Comparison of ENCODE assay signal across 12 cellular contexts in genomic region chr14:88233915-88234314, GRCh38.
DNase-seq lines count a peak whose midpoint lies in the region; ATAC-seq and TF ChIP-seq lines count a peak whose summit lies in the region.
"Had no signal": no experiment of that assay in that cellular context is flagged by ENCODE, and none has a peak within 500 bp of the region (broad histone marks: within the 10 kb centered on the region; RNA-seq: fewer than 3 reads in every experiment).

No MANE protein-coding gene starts in this region.

- H3K27ac Mint-ChIP-seq in activated CD4-positive, alpha-beta T cell treated with anti-CD3 and anti-CD28 coated beads, Interleukin-2, amount 10 ng/mL, durations not matched to agents 24 days and 14 days: no peak overlapping the region
- H3K27ac Mint-ChIP-seq in activated CD8-positive, alpha-beta T cell treated with anti-CD3 and anti-CD28 coated beads for 36 hours: no peak overlapping the region
- H3K27ac Mint-ChIP-seq in neural progenitor cell: peak overlapping the region; percentile 57
- no peak overlapping the region for H3K27ac Mint-ChIP-seq in activated naive CD8-positive, alpha-beta T cell treated with anti-CD3 and anti-CD28 coated beads for 36 hours
- H3K27ac Mint-ChIP-seq: activated B cell treated with CpG ODN at 0.5 μM for 24 hours, IgD-negative memory B cell had no signal

- H3K4me1 Mint-ChIP-seq in activated CD4-positive, alpha-beta T cell treated with anti-CD3 and anti-CD28 coated beads, Interleukin-2, amount 10 ng/mL, durations not matched to agents 24 days and 14 days: no peaks in the 10 kb centered on the region
- H3K4me1 Mint-ChIP-seq in activated CD8-positive, alpha-beta T cell treated with anti-CD3 and anti-CD28 coated beads for 36 hours (ENCODE audit: low read depth): no peaks in the 10 kb centered on the region
- H3K4me1 Mint-ChIP-seq in neural progenitor cell: peaks cover 30% of the 10 kb centered on the region
- H3K4me1 Mint-ChIP-seq in activated naive CD8-positive, alpha-beta T cell treated with anti-CD3 and anti-CD28 coated beads for 36 hours: peaks cover 2% of the 10 kb centered on the region
- H3K4me1 Mint-ChIP-seq: activated B cell treated with CpG ODN at 0.5 μM for 24 hours, IgD-negative memory B cell had no signal

- no peaks in the 10 kb centered on the region for H3K9me3 ChIP-seq in neural progenitor cell (ENCODE audit: low read depth)

- no peaks in the 10 kb centered on the region for H3K27me3 ChIP-seq in neural progenitor cell

- no peak overlapping the region for H3K27ac ChIP-seq in neural progenitor cell

- H4K20me1 ChIP-seq in neural progenitor cell (ENCODE audit: low read depth): no peaks in the 10 kb centered on the region

- no peak overlapping the region for H3K4me2 ChIP-seq in neural progenitor cell

- no peaks in the 10 kb centered on the region for H3K36me3 Mint-ChIP-seq in activated CD4-positive, alpha-beta T cell treated with anti-CD3 and anti-CD28 coated beads, Interleukin-2, amount 10 ng/mL, durations not matched to agents 24 days and 14 days (ENCODE audit: low read depth)
- no peaks in the 10 kb centered on the region for H3K36me3 Mint-ChIP-seq in activated CD8-positive, alpha-beta T cell treated with anti-CD3 and anti-CD28 coated beads for 36 hours (ENCODE audit: low read depth)
- peaks cover 27% of the 10 kb centered on the region for H3K36me3 Mint-ChIP-seq in neural progenitor cell
- no peaks in the 10 kb centered on the region for H3K36me3 Mint-ChIP-seq in activated naive CD8-positive, alpha-beta T cell treated with anti-CD3 and anti-CD28 coated beads for 36 hours

- H3K9ac ChIP-seq in neural progenitor cell: no peak overlapping the region

- ATAC-seq in activated CD8-positive, alpha-beta T cell treated with anti-CD3 and anti-CD28 coated beads for 36 hours: no peak
- no peak for ATAC-seq in HG02970 (IDR thresholded peaks at IDR 0.05; ENCODE audit: low FRiP score, unreplicated experiment)
- ATAC-seq in HG03439 (IDR thresholded peaks at IDR 0.05; ENCODE audit: unreplicated experiment): no peak
- ATAC-seq: left cardiac atrium had no signal

- CTCF ChIA-PET in activated CD8-positive, alpha-beta T cell treated with anti-CD3 and anti-CD28 coated beads for 36 hours (lab: Charles Lee): interaction anchor here (0.9 to 4.4 kb wide), 3 partner anchors 11 to 288 kb away, joined by 7 to 31 read pairs (median 8); no protein-coding TSS in a partner anchor

- H3K9me3 Mint-ChIP-seq in activated CD4-positive, alpha-beta T cell treated with anti-CD3 and anti-CD28 coated beads, Interleukin-2, amount 10 ng/mL, durations not matched to agents 24 days and 14 days: no peaks in the 10 kb centered on the region
- no peaks in the 10 kb centered on the region for H3K9me3 Mint-ChIP-seq in activated CD8-positive, alpha-beta T cell treated with anti-CD3 and anti-CD28 coated beads for 36 hours
- H3K9me3 Mint-ChIP-seq in neural progenitor cell: peaks cover 13% of the 10 kb centered on the region
- H3K9me3 Mint-ChIP-seq in activated naive CD8-positive, alpha-beta T cell treated with anti-CD3 and anti-CD28 coated beads for 36 hours: peaks cover 7% of the 10 kb centered on the region

- H3K79me2 ChIP-seq in neural progenitor cell (ENCODE audit: low read depth): no peaks in the 10 kb centered on the region

- TF ChIP-seq EP300 in Ishikawa (IDR thresholded peaks at IDR 0.05; ENCODE audit: borderline replicate concordance): no peak

- intact Hi-C loops in activated CD4-positive, alpha-beta T cell treated with anti-CD3 and anti-CD28 coated beads, Interleukin-2, amount 10 ng/mL, durations not matched to agents 24 days and 14 days (cut with micrococcal nuclease): loop anchor here (10.0 kb wide), 1 partner anchor 49 kb away; no protein-coding TSS in a partner anchor
- intact Hi-C loops in activated CD8-positive, alpha-beta T cell treated with anti-CD3 and anti-CD28 coated beads for 36 hours (cut with micrococcal nuclease): loop anchor here (5.0 kb wide), 1 partner anchor 42 kb away; no protein-coding TSS in a partner anchor

- no peak overlapping the region for H3K4me3 ChIP-seq in neural progenitor cell

- H3K36me3 ChIP-seq in neural progenitor cell: no peaks in the 10 kb centered on the region

- TF ChIP-seq CTCF in activated CD8-positive, alpha-beta T cell treated with anti-CD3 and anti-CD28 coated beads for 36 hours (IDR thresholded peaks at IDR 0.05): no peak
- TF ChIP-seq CTCF in neural progenitor cell (IDR thresholded peaks at IDR 0.05): peak; percentile 62

- POLR2A ChIA-PET in activated CD8-positive, alpha-beta T cell treated with anti-CD3 and anti-CD28 coated beads for 36 hours (lab: Charles Lee): no interaction called here

- TF ChIP-seq RAD21 in Ishikawa (IDR thresholded peaks at IDR 0.05; ENCODE audit: low read depth): peak; percentile 30

- H3K4me1 ChIP-seq in neural progenitor cell: peaks cover 22% of the 10 kb centered on the region

- no peak overlapping the region for H2AFZ ChIP-seq in neural progenitor cell (replicated peaks)

- H3F3A ChIP-seq in neural progenitor cell (ENCODE audit: low read depth): peaks cover 13% of the 10 kb centered on the region

- H3K4me3 Mint-ChIP-seq in activated CD4-positive, alpha-beta T cell treated with anti-CD3 and anti-CD28 coated beads, Interleukin-2, amount 10 ng/mL, durations not matched to agents 24 days and 14 days: no peak overlapping the region
- H3K4me3 Mint-ChIP-seq in activated CD8-positive, alpha-beta T cell treated with anti-CD3 and anti-CD28 coated beads for 36 hours: no peak overlapping the region
- H3K4me3 Mint-ChIP-seq in neural progenitor cell: no peak overlapping the region
- no peak overlapping the region for H3K4me3 Mint-ChIP-seq in activated naive CD8-positive, alpha-beta T cell treated with anti-CD3 and anti-CD28 coated beads for 36 hours
- H3K4me3 Mint-ChIP-seq: activated B cell treated with CpG ODN at 0.5 μM for 24 hours, IgD-negative memory B cell had no signal

- peaks cover 7% of the 10 kb centered on the region for H3K27me3 Mint-ChIP-seq in activated CD4-positive, alpha-beta T cell treated with anti-CD3 and anti-CD28 coated beads, Interleukin-2, amount 10 ng/mL, durations not matched to agents 24 days and 14 days
- H3K27me3 Mint-ChIP-seq in activated CD8-positive, alpha-beta T cell treated with anti-CD3 and anti-CD28 coated beads for 36 hours: peaks cover 6% of the 10 kb centered on the region
- H3K27me3 Mint-ChIP-seq in neural progenitor cell (ENCODE audit: insufficient read depth, low read depth): peaks cover 5% of the 10 kb centered on the region
- H3K27me3 Mint-ChIP-seq in activated naive CD8-positive, alpha-beta T cell treated with anti-CD3 and anti-CD28 coated beads for 36 hours: peaks cover 14% of the 10 kb centered on the region

- peak; percentile 57 for DNase-seq in activated CD4-positive, alpha-beta T cell treated with anti-CD3 and anti-CD28 coated beads, Interleukin-2, amount 10 ng/mL, durations not matched to agents 24 days and 14 days
- DNase-seq in activated CD4-positive, alpha-beta T cell treated with anti-CD3 and anti-CD28 coated beads, Interleukin-2, amount 50 U/mL, for 4 hours: no peak
- peak; percentile 32 for DNase-seq in activated CD8-positive, alpha-beta T cell treated with anti-CD3 and anti-CD28 coated beads for 36 hours
- DNase-seq in neural progenitor cell (ENCODE audit: low spot score): peak; percentile 71
- no peak for DNase-seq in activated naive CD8-positive, alpha-beta T cell treated with anti-CD3 and anti-CD28 coated beads for 36 hours
- DNase-seq: activated B cell treated with CpG ODN at 0.5 μM for 24 hours; left cardiac atrium; stimulated activated CD4-positive, alpha-beta T cell treated with anti-CD3 and anti-CD28 coated beads, Interleukin-12 subunit alpha, Interleukin-12 subunit beta, amount 100 ng/mL, for 4 hours had no signal

TF ChIP-seq in Ishikawa, 13 proteins besides CTCF, POLR2A, EP300 and RAD21:
- TF ChIP-seq, protein P1, sequence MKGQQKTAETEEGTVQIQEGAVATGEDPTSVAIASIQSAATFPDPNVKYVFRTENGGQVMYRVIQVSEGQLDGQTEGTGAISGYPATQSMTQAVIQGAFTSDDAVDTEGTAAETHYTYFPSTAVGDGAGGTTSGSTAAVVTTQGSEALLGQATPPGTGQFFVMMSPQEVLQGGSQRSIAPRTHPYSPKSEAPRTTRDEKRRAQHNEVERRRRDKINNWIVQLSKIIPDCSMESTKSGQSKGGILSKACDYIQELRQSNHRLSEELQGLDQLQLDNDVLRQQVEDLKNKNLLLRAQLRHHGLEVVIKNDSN (IDR thresholded peaks at IDR 0.05): no peak
- TF ChIP-seq TCF12 (IDR thresholded peaks at IDR 0.05; ENCODE audit: low read depth) (no peak), EGR1 (IDR thresholded peaks at IDR 0.05) (no peak), CEBPB (IDR thresholded peaks at IDR 0.05) (no peak)
- TF ChIP-seq, protein P2, sequence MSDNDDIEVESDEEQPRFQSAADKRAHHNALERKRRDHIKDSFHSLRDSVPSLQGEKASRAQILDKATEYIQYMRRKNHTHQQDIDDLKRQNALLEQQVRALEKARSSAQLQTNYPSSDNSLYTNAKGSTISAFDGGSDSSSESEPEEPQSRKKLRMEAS (IDR thresholded peaks at IDR 0.05): no peak

Comparison
In these comparisons a context has a peak if more than half of its experiments do, and no peak if none do; other contexts are left out.
1. DNase-seq: peak in activated CD4-positive, alpha-beta T cell treated with anti-CD3 and anti-CD28 coated beads, Interleukin-2, amount 10 ng/mL, durations not matched to agents 24 days and 14 days (single experiment), activated CD8-positive, alpha-beta T cell treated with anti-CD3 and anti-CD28 coated beads for 36 hours (single experiment) and neural progenitor cell (single experiment); none in activated CD4-positive, alpha-beta T cell treated with anti-CD3 and anti-CD28 coated beads, Interleukin-2, amount 50 U/mL, for 4 hours (0 of 2) and activated naive CD8-positive, alpha-beta T cell treated with anti-CD3 and anti-CD28 coated beads for 36 hours (single experiment).